In the genomic region with DNA sequence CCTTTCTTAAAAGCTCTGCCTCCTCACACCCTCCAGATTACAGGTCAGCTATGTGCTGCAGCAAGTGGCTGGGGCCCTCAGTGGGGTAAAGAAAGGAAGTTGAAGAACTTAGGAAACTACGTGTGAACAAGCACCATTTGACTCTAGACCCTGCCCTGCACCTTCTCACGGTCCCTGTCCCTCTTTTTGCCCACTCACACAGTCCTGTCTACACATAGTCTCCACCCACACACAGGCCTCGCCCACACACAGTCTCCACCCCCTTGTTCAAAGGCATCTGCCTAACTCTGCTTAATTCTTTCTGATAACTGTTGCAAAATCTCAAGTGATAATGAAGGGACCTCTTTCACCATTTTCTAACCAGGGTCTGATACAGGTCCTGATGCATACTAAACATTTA, we compare ENCODE assay signal across 1 cellular context.
TF ChIP-seq lines count a peak whose summit lies in the region.

No MANE protein-coding gene starts in this region.

TF ChIP-seq in HCT116, 20 proteins besides CTCF, POLR2A, EP300 and RAD21 (continued from another document):
- TF ChIP-seq ZNF274 (IDR thresholded peaks at IDR 0.05; ENCODE audit: low read depth, low read length), result no peak
